Comparison of ENCODE assay signal across 27 cellular contexts in genomic region chr19:30362156-30362754, GRCh38. TPM values are rescaled to one million over a fixed set of nuclear protein-coding genes. Genes with fewer than 3 reads are reported as not detected.
A peak's percentile ranks its signal among the peaks of the same experiment; 100 is the strongest.
DNase-seq lines count a peak whose midpoint lies in the region; ATAC-seq and FAIRE-seq lines count a peak whose summit lies in the region.
"Had no signal": no experiment of that assay in that cellular context is flagged by ENCODE, and none has a peak within 500 bp of the region (broad histone marks: within the 10 kb centered on the region; RNA-seq: fewer than 3 reads in every experiment).

No MANE protein-coding gene starts in this region.

- FAIRE-seq in urothelium cell line (lab: Jason Lieb, UNC): no peak
- FAIRE-seq: GM12891, H54, keratinocyte had no signal

- peak overlapping the region; percentile 41 for H3K27ac ChIP-seq in angular gyrus (ENCODE audit: low read depth, low read length)
- peak overlapping the region; percentile 36 for H3K27ac ChIP-seq in layer of hippocampus (ENCODE audit: low read depth, low read length)
- H3K27ac ChIP-seq: body of pancreas, epithelial cell of prostate, suprapubic skin had no signal

- H3K27me3 ChIP-seq in layer of hippocampus (ENCODE audit: control insufficient read depth, insufficient read depth, low read length): no peaks in the 10 kb centered on the region
- H3K27me3 ChIP-seq: body of pancreas had no signal

- DNase-seq in H4 (ENCODE audit: low spot score) (peak; percentile 92), urothelium cell line (ENCODE audit: low spot score) (peak; percentile 58), medulla oblongata (ENCODE audit: extremely low spot score) (no peak), NCI-H524 treated with DMSO at 0.1 percent for 48 hours (lab: John Stamatoyannopoulos, UW) (no peak)
- DNase-seq: activated CD4-positive, CD25-positive, alpha-beta regulatory T cell treated with anti-CD3 and anti-CD28 coated beads, Interleukin-2, amount 50 U/mL, for 72 hours; activated CD8-positive, alpha-beta T cell treated with anti-CD3 and anti-CD28 coated beads for 36 hours; activated effector memory CD4-positive, alpha-beta T cell treated with anti-CD3 and anti-CD28 coated beads, Interleukin-2, amount 50 U/mL, for 16 hours; activated T-cell treated with anti-CD3 and anti-CD28 coated beads, Interleukin-2, amount 50 U/mL, for 1 hour; body of pancreas; CD4-positive, CD25-positive, alpha-beta regulatory T cell; effector CD4-positive, alpha-beta T cell; mucosa of descending colon; NCI-H1417; NCI-H2081 treated with DMSO at 0.1 percent for 48 hours; NCI-H82; stimulated activated CD4-positive, alpha-beta T cell treated with anti-CD3 and anti-CD28 coated beads, Interleukin-12 subunit alpha, Interleukin-12 subunit beta, amount 100 ng/mL, for 4 hours; stimulated activated CD4-positive, alpha-beta T cell treated with anti-CD3 and anti-CD28 coated beads, Interleukin-4, amount 100 ng/mL, for 1 hour; T-helper 2 cell had no signal

- no peak for ATAC-seq in GM21515 (IDR thresholded peaks at IDR 0.05; ENCODE audit: unreplicated experiment)
- ATAC-seq: activated CD8-positive, alpha-beta T cell treated with anti-CD3 and anti-CD28 coated beads for 36 hours; body of pancreas; mucosa of descending colon had no signal

RNA-seq across cellular contexts. Expression of gene ZNF536, which starts 9.9 kb away (rescaled TPM):
- 0.02 and 0.41 TPM in 2 replicates for total RNA-seq in H4 (2014; rRNA removed; shearing (Covaris generic))
- total RNA-seq: activated CD8-positive, alpha-beta T cell treated with anti-CD3 and anti-CD28 coated beads for 36 hours; body of pancreas; chondrocyte had no signal

Comparison
In these comparisons a context has a peak if more than half of its experiments do, and no peak if none do; other contexts are left out.
1. DNase-seq: peak in H4 (single experiment) and urothelium cell line (single experiment); none in medulla oblongata (single experiment) and NCI-H524 treated with DMSO at 0.1 percent for 48 hours (single experiment).